In the genomic region with DNA sequence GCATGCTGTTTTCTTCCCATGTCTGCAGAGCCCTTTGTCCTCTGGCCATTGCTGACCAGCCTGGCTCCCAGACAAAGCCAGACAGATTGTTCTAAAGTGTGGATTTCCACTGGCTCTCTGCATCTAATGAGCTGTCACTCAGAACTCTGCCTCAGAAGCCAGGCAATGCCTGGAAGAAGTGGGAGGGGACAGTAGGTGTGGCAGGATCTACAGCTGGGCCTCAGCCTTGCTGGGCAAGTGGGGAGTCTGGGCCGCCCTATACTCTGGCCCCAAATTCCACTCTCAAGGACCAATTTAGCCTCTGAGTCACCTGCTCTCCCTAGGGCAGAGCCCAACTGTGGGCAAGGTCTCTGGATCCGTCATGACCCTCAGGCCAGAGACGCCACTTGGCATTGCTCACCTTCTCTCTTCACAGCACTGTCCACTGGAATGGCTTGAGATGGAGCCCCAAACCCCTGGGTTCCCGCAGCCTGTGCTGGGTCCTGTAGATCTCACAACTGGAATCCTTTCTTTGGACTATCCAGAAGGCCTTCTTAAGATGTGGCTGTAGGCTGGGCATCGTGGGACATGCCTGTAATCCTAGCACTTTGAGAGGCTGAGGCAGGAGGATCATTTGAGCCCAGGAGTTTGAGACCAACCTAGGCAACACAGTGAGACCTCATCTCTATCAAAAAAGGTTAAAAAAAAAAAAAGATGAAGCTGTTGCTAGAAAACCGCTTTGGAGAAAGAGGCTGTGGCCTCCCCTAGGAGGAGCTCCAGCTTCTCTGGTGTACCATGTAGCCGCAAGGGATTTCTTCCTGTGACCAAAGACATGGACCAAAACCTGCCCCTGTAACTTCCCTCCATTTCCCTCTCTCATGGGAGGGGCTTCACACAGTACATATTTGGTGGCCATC, we compare ENCODE assay signal across 1 cellular context.
TF ChIP-seq lines count a peak whose summit lies in the region.

No MANE protein-coding gene starts in this region.

TF ChIP-seq in HCT116, 20 proteins besides CTCF, POLR2A, EP300 and RAD21:
- no peak for TF ChIP-seq CBX3 (IDR thresholded peaks at IDR 0.05; ENCODE audit: low read depth)
- TF ChIP-seq SP1 (IDR thresholded peaks at IDR 0.05; ENCODE audit: low read depth): no peak
